Comparison of ENCODE assay signal across 8 cellular contexts in the genomic region with DNA sequence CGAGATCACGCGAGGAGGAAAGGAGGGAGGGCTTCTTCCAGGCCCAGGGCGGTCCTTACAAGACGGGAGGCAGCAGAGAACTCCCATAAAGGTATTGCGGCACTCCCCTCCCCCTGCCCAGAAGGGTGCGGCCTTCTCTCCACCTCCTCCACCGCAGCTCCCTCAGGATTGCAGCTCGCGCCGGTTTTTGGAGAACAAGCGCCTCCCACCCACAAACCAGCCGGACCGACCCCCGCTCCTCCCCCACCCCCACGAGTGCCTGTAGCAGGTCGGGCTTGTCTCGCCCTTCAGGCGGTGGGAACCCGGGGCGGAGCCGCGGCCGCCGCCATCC. TPM values are rescaled to one million over a fixed set of nuclear protein-coding genes. Genes with fewer than 3 reads are reported as not detected.
DNase-seq lines count a peak whose midpoint lies in the region; ATAC-seq and TF ChIP-seq lines count a peak whose summit lies in the region.

No MANE protein-coding gene starts in this region.

- H3K9me3 Mint-ChIP-seq in endothelial cell (ENCODE audit: unreplicated experiment): no peaks in the 10 kb centered on the region

- ATAC-seq in GM18868 (IDR thresholded peaks at IDR 0.05; ENCODE audit: unreplicated experiment): peak; percentile 32
- ATAC-seq in HG03066 (IDR thresholded peaks at IDR 0.05; ENCODE audit: low read depth, unreplicated experiment): peak; percentile 32
- ATAC-seq in activated CD4-positive, CD25-positive, alpha-beta regulatory T cell treated with anti-CD3 and anti-CD28 coated beads, Interleukin-2, amount 50 U/mL, for 24 hours: peak; percentile 24 to 29

- peak overlapping the region; percentile 99 for H3K4me3 Mint-ChIP-seq in endothelial cell (ENCODE audit: unreplicated experiment)

- H3K27me3 ChIP-seq in mucosa of rectum (ENCODE audit: control insufficient read depth in 2 of 2, insufficient read depth in 2 of 2, low read length in 2 of 2): no peaks in the 10 kb centered on the region

- no peaks in the 10 kb centered on the region for H3K9me3 ChIP-seq in mucosa of rectum (ENCODE audit: control insufficient read depth in 2 of 2, low read length in 2 of 2)

- H3K27me3 Mint-ChIP-seq in endothelial cell (ENCODE audit: unreplicated experiment): peaks cover 37% of the 10 kb centered on the region

- H3K27ac Mint-ChIP-seq in endothelial cell (ENCODE audit: unreplicated experiment): peak overlapping the region; percentile 98

- peak overlapping the region; percentile 94 to 97 for H3K9ac ChIP-seq in mucosa of rectum (ENCODE audit: low read depth in 1 of 2, low read length in 2 of 2)

- H3K36me3 Mint-ChIP-seq in endothelial cell (ENCODE audit: low read depth, unreplicated experiment): peaks cover 44% of the 10 kb centered on the region

- H3K27ac ChIP-seq in mucosa of rectum (ENCODE audit: low read depth in 2 of 2, low read length in 2 of 2): peak overlapping the region; percentile 98 to 100
- H3K27ac ChIP-seq in substantia nigra (ENCODE audit: low read depth, low read length, poor library complexity, severe bottlenecking): peak overlapping the region; percentile 99

- H3K4me1 ChIP-seq in mucosa of rectum (ENCODE audit: control insufficient read depth in 2 of 2, insufficient read depth in 2 of 2, low read length in 2 of 2): peaks cover 40 to 43% of the 10 kb centered on the region in 2 donors

- DNase-seq in AML-193 (lab: John Stamatoyannopoulos, UW) (peak; percentile 97 to 98), NCI-H2196 treated with DMSO at 0.1 percent for 48 hours (lab: John Stamatoyannopoulos, UW; ENCODE audit: unreplicated experiment) (peak; percentile 63), endothelial cell (ENCODE audit: low spot score) (no peak), substantia nigra (lab: John Stamatoyannopoulos, UW) (peak in 8 of 49 donors; percentile 23 to 85 (median 66))

- peaks cover 15 to 18% of the 10 kb centered on the region in 2 donors for H3K36me3 ChIP-seq in mucosa of rectum (ENCODE audit: control insufficient read depth in 2 of 2, insufficient read depth in 2 of 2, low read length in 2 of 2)

- TF ChIP-seq CTCF in endothelial cell (IDR thresholded peaks at IDR 0.05; ENCODE audit: unreplicated experiment): no peak

- H3K4me3 ChIP-seq in mucosa of rectum (ENCODE audit: low read length in 2 of 2): peak overlapping the region; percentile 94 to 96

- peaks cover 73% of the 10 kb centered on the region for H3K4me1 Mint-ChIP-seq in endothelial cell (ENCODE audit: unreplicated experiment)

RNA-seq across cellular contexts. Expression of a gene that starts 1.1 kb away (rescaled TPM):
- total RNA-seq in endothelial cell (ENCODE audit: unreplicated experiment): 246 TPM

RNA-seq across cellular contexts. Expression of a gene that starts 33.4 kb away (rescaled TPM):
- 27.4 TPM for total RNA-seq in endothelial cell (ENCODE audit: unreplicated experiment)
